ENCODE assay signal across 24 cellular contexts in genomic region chr3:83438177-83438576, GRCh38.
"Had no signal": no experiment of that assay in that cellular context is flagged by ENCODE, and none has a peak within 500 bp of the region (broad histone marks: within the 10 kb centered on the region; RNA-seq: fewer than 3 reads in every experiment).

No MANE protein-coding gene starts in this region.

- H3K27ac Mint-ChIP-seq: activated CD8-positive, alpha-beta T cell treated with anti-CD3 and anti-CD28 coated beads, Interleukin-2, amount 10 ng/mL, durations not matched to agents 7 days and 5 days; activated naive CD4-positive, alpha-beta T cell treated with anti-CD3 and anti-CD28 coated beads, Interleukin-2, amount 50 U/mL, for 24 hours; activated T-helper 1 cell treated with anti-CD3 and anti-CD28 coated beads, Interleukin-12 subunit alpha, Interleukin-12 subunit beta, Interleukin-2, Interleukin-4 antibody, amounts not matched to agents 30 ng/mL and 10 ng/mL and 1 ng/mL, durations not matched to agents 14 hours and 24 hours and 36 hours; nephron; stimulated activated memory B cell treated with anti-CD40 and anti-IgM and Interleukin-4, amounts not matched to agents 10 μg/mL and 1 μg/mL and 100 μg/mL, for 72 hours had no signal

- ATAC-seq: activated CD8-positive, alpha-beta T cell treated with anti-CD3 and anti-CD28 coated beads, Interleukin-2, amount 10 ng/mL, durations not matched to agents 7 days and 5 days; foreskin keratinocyte; right lobe of liver; stimulated activated memory B cell treated with anti-CD40 and anti-IgM and Interleukin-4, amounts not matched to agents 10 μg/mL and 1 μg/mL and 100 μg/mL, for 72 hours had no signal

- H3K4me1 Mint-ChIP-seq: activated naive CD4-positive, alpha-beta T cell treated with anti-CD3 and anti-CD28 coated beads, Interleukin-2, amount 50 U/mL, for 24 hours; stimulated activated memory B cell treated with anti-CD40 and anti-IgM and Interleukin-4, amounts not matched to agents 10 μg/mL and 1 μg/mL and 100 μg/mL, for 72 hours had no signal

- H3K9me3 ChIP-seq: right lobe of liver had no signal

- H3K36me3 Mint-ChIP-seq: activated naive CD4-positive, alpha-beta T cell treated with anti-CD3 and anti-CD28 coated beads, Interleukin-2, amount 50 U/mL, for 24 hours; stimulated activated memory B cell treated with anti-CD40 and anti-IgM and Interleukin-4, amounts not matched to agents 10 μg/mL and 1 μg/mL and 100 μg/mL, for 72 hours had no signal

- H3K27ac ChIP-seq: foreskin keratinocyte, right lobe of liver, transverse colon had no signal

- H3K27me3 Mint-ChIP-seq: activated naive CD4-positive, alpha-beta T cell treated with anti-CD3 and anti-CD28 coated beads, Interleukin-2, amount 50 U/mL, for 24 hours; stimulated activated memory B cell treated with anti-CD40 and anti-IgM and Interleukin-4, amounts not matched to agents 10 μg/mL and 1 μg/mL and 100 μg/mL, for 72 hours had no signal

- H3K36me3 ChIP-seq: right lobe of liver, transverse colon had no signal

- H3K27me3 ChIP-seq: foreskin keratinocyte, right lobe of liver, transverse colon had no signal

- FAIRE-seq: bronchial epithelial cell, islet of Langerhans, small intestine, TTC549, urothelium cell line had no signal

- DNase-seq: activated CD4-positive, alpha-beta T cell treated with anti-CD3 and anti-CD28 coated beads for 1 hour; activated CD4-positive, alpha-beta T cell treated with anti-CD3 and anti-CD28 coated beads, Interleukin-2, amount 50 U/mL, for 1 hour; activated CD8-positive, alpha-beta T cell treated with anti-CD3 and anti-CD28 coated beads, Interleukin-2, amount 10 ng/mL, durations not matched to agents 7 days and 5 days; activated gamma-delta T cell treated with Interleukin-2 at 50 U/mL for 16 hours; anterior cingulate cortex; cerebellar nuclear complex; cortex of kidney; glutamatergic neuron; hypothalamus; mesenchymal stem cell; nucleus accumbens; right lobe of liver; small intestine; stimulated activated CD4-positive, alpha-beta T cell treated with anti-CD3 and anti-CD28 coated beads, Interleukin-2, amount 100 ng/mL, for 24 hours; transverse colon had no signal

- H3K4me3 Mint-ChIP-seq: activated CD8-positive, alpha-beta T cell treated with anti-CD3 and anti-CD28 coated beads, Interleukin-2, amount 10 ng/mL, durations not matched to agents 7 days and 5 days; activated naive CD4-positive, alpha-beta T cell treated with anti-CD3 and anti-CD28 coated beads, Interleukin-2, amount 50 U/mL, for 24 hours; activated T-helper 1 cell treated with anti-CD3 and anti-CD28 coated beads, Interleukin-12 subunit alpha, Interleukin-12 subunit beta, Interleukin-2, Interleukin-4 antibody, amounts not matched to agents 30 ng/mL and 10 ng/mL and 1 ng/mL, durations not matched to agents 14 hours and 24 hours and 36 hours; nephron; stimulated activated memory B cell treated with anti-CD40 and anti-IgM and Interleukin-4, amounts not matched to agents 10 μg/mL and 1 μg/mL and 100 μg/mL, for 72 hours had no signal

- H3K4me3 ChIP-seq: right lobe of liver, transverse colon had no signal

- H3K4me1 ChIP-seq: foreskin keratinocyte, right lobe of liver, transverse colon had no signal
